In genomic region chr9:131671150-131671549, GRCh38 we compare ENCODE assay signal across 12 cellular contexts.
DNase-seq lines count a peak whose midpoint lies in the region; ATAC-seq, FAIRE-seq and TF ChIP-seq lines count a peak whose summit lies in the region.
"Had no signal": no experiment of that assay in that cellular context is flagged by ENCODE, and none has a peak within 500 bp of the region (broad histone marks: within the 10 kb centered on the region; RNA-seq: fewer than 3 reads in every experiment).

No MANE protein-coding gene starts in this region.

- H3K9ac ChIP-seq in OCI-LY1 (ENCODE audit: low read length) (peak overlapping the region; percentile 90; the same call in 1 of the 2 replicates), trophoblast cell (ENCODE audit: low read length) (no peak overlapping the region), colonic mucosa (ENCODE audit: low read depth in 2 of 2, low read length in 2 of 2) (no peak overlapping the region)

- no peak overlapping the region for H3K23ac ChIP-seq in trophoblast cell (ENCODE audit: low read length)

- no peaks in the 10 kb centered on the region for H3K9me2 ChIP-seq in OCI-LY1 (ENCODE audit: low read depth, low read length)

- H4K12ac ChIP-seq in trophoblast cell (ENCODE audit: low read depth, low read length), result no peak overlapping the region

- H2AFZ ChIP-seq in OCI-LY1 (ENCODE audit: low read length), result no peak overlapping the region
- H2AFZ ChIP-seq in trophoblast cell (ENCODE audit: insufficient read depth, low read length, poor library complexity), result no peak overlapping the region

- H3K79me1 ChIP-seq in trophoblast cell (ENCODE audit: low read length), result peaks cover 38% of the 10 kb centered on the region

- WGBS in trophoblast cell (ENCODE audit: extremely low coverage, insufficient coverage, insufficient read length), result no CpG with 5 or more reads among the region's 9 CpGs

- peaks cover 78% of the 10 kb centered on the region for H3K4me1 ChIP-seq in CD8-positive, alpha-beta T cell (ENCODE audit: insufficient read depth, low read length)
- H3K4me1 ChIP-seq in OCI-LY1 (ENCODE audit: insufficient read depth, low read length, severe bottlenecking) (peaks cover 80% of the 10 kb centered on the region), trophoblast cell (ENCODE audit: control insufficient read depth in 1 of 2, insufficient read depth in 2 of 2, low read length in 2 of 2) (peaks cover 66 to 81% of the 10 kb centered on the region in 2 experiments), colonic mucosa (peaks cover 9% of the 10 kb centered on the region)

- no peaks in the 10 kb centered on the region for H3K9me3 ChIP-seq in CD8-positive, alpha-beta T cell (ENCODE audit: low read length)
- H3K9me3 ChIP-seq in OCI-LY1 (ENCODE audit: low read length) (no peaks in the 10 kb centered on the region), trophoblast cell (ENCODE audit: insufficient read depth, low read depth, low read length) (no peaks in the 10 kb centered on the region), colonic mucosa (no peaks in the 10 kb centered on the region)

- intact Hi-C loops in CD8-positive, alpha-beta T cell (cut with DNase I, micrococcal nuclease), result no loop called here
- intact Hi-C loops in colonic mucosa (cut with DNase I), result no loop called here

- CTCF ChIA-PET in CD8-positive, alpha-beta T cell (lab: Charles Lee), result no interaction called here

- FAIRE-seq in GM19239 (lab: Jason Lieb, UNC), result no peak

- peaks cover 6% of the 10 kb centered on the region; the same call in 1 of the 2 replicates for H3F3A ChIP-seq in OCI-LY1 (ENCODE audit: insufficient read depth, low read length)

- H4K91ac ChIP-seq in trophoblast cell (ENCODE audit: low read depth, low read length), result no peak overlapping the region

- no peak overlapping the region for H2BK120ac ChIP-seq in trophoblast cell (ENCODE audit: insufficient read depth, low read length, poor library complexity)

- H3K79me2 ChIP-seq in OCI-LY1 (ENCODE audit: insufficient read depth, low read length) (peaks cover 95% of the 10 kb centered on the region), trophoblast cell (ENCODE audit: control insufficient read depth, insufficient read depth, low read length, poor library complexity) (peaks cover 24% of the 10 kb centered on the region)

- H3K36me3 Mint-ChIP-seq in CD8-positive, alpha-beta T cell, result no peaks in the 10 kb centered on the region
- peaks cover 31% of the 10 kb centered on the region for H3K36me3 Mint-ChIP-seq in effector memory CD8-positive, alpha-beta T cell (ENCODE audit: insufficient read depth)

- H3K4me3 Mint-ChIP-seq in CD8-positive, alpha-beta T cell, result peak overlapping the region; percentile 35
- peak overlapping the region; percentile 71 to 77 for H3K4me3 Mint-ChIP-seq in effector memory CD8-positive, alpha-beta T cell

- peak overlapping the region; percentile 88 for H3K4me2 ChIP-seq in OCI-LY1 (ENCODE audit: low read length)
- no peak overlapping the region for H3K4me2 ChIP-seq in trophoblast cell (ENCODE audit: low read length)

- no peak overlapping the region for H2BK12ac ChIP-seq in trophoblast cell (ENCODE audit: low read length)

- H3K27me3 Mint-ChIP-seq in CD8-positive, alpha-beta T cell (ENCODE audit: low read depth), result no peaks in the 10 kb centered on the region
- no peaks in the 10 kb centered on the region for H3K27me3 Mint-ChIP-seq in effector memory CD8-positive, alpha-beta T cell

- ATAC-seq in CD8-positive, alpha-beta T cell, result no peak
- no peak for ATAC-seq in effector memory CD8-positive, alpha-beta T cell (replicated peaks)
- ATAC-seq in HG03432 (IDR thresholded peaks at IDR 0.05; ENCODE audit: unreplicated experiment), result no peak

- no peaks in the 10 kb centered on the region for H3K27me3 ChIP-seq in CD8-positive, alpha-beta T cell (ENCODE audit: insufficient read depth, low read length)
- H3K27me3 ChIP-seq in OCI-LY1 (ENCODE audit: insufficient read depth, low read length) (no peaks in the 10 kb centered on the region), trophoblast cell (ENCODE audit: insufficient read depth, low read length) (no peaks in the 10 kb centered on the region), colonic mucosa (no peaks in the 10 kb centered on the region)

- H2BK5ac ChIP-seq in trophoblast cell (ENCODE audit: low read depth, low read length, poor library complexity), result no peak overlapping the region

- H3K27ac Mint-ChIP-seq in CD8-positive, alpha-beta T cell, result peak overlapping the region; percentile 99
- H3K27ac Mint-ChIP-seq in effector memory CD8-positive, alpha-beta T cell, result peak overlapping the region; percentile 99

- no peak for DNase-seq in CD8-positive, alpha-beta T cell
- DNase-seq in effector memory CD8-positive, alpha-beta T cell, result no peak
- DNase-seq in trophoblast cell, result no peak
- no peak for DNase-seq in colonic mucosa
- no peak for DNase-seq in AG08396 (ENCODE audit: low spot score)
- no peak for DNase-seq in GM19239 (ENCODE audit: insufficient read length, low spot score)
- DNase-seq: amygdala, DMS153, mammary epithelial cell, NCI-H82 had no signal

- H3K4ac ChIP-seq in trophoblast cell (ENCODE audit: low read depth, low read length), result peak overlapping the region; percentile 28

- H3K9me3 Mint-ChIP-seq in CD8-positive, alpha-beta T cell, result no peaks in the 10 kb centered on the region
- no peaks in the 10 kb centered on the region for H3K9me3 Mint-ChIP-seq in effector memory CD8-positive, alpha-beta T cell

- no peaks in the 10 kb centered on the region for H4K20me1 ChIP-seq in OCI-LY1 (ENCODE audit: insufficient read depth, low read length)

- peak overlapping the region; percentile 1 for H3K18ac ChIP-seq in trophoblast cell (ENCODE audit: low read length)

- H3K14ac ChIP-seq in trophoblast cell (ENCODE audit: low read length), result no peak overlapping the region

- POLR2A ChIA-PET in CD8-positive, alpha-beta T cell (lab: Charles Lee), result no interaction called here

- H2AK5ac ChIP-seq in trophoblast cell (ENCODE audit: low read length), result no peak overlapping the region

- H3K27ac ChIP-seq in CD8-positive, alpha-beta T cell (ENCODE audit: low read depth, low read length), result no peak overlapping the region
- H3K27ac ChIP-seq in OCI-LY1 (ENCODE audit: low read depth, low read length, poor library complexity, severe bottlenecking) (peak overlapping the region; percentile 98), trophoblast cell (ENCODE audit: low read depth, low read length) (peak overlapping the region; percentile 26), colonic mucosa (no peak overlapping the region)

- no peak overlapping the region for H3K4me3 ChIP-seq in CD8-positive, alpha-beta T cell (ENCODE audit: low read depth, low read length)
- H3K4me3 ChIP-seq in OCI-LY1 (ENCODE audit: low read depth, low read length, poor library complexity, severe bottlenecking) (peak overlapping the region; percentile 88), trophoblast cell (ENCODE audit: low read depth, low read length) (no peak overlapping the region), colonic mucosa (no peak overlapping the region)

- H3K36me3 ChIP-seq in CD8-positive, alpha-beta T cell (ENCODE audit: insufficient read depth, low read length), result no peaks in the 10 kb centered on the region
- H3K36me3 ChIP-seq in OCI-LY1 (ENCODE audit: insufficient read depth, low read length) (peaks cover 40% of the 10 kb centered on the region), trophoblast cell (ENCODE audit: control insufficient read depth in 1 of 2, insufficient read depth in 2 of 2, low read length in 2 of 2) (no peaks in the 10 kb centered on the region), colonic mucosa (no peaks in the 10 kb centered on the region)

- no peak overlapping the region for H4K8ac ChIP-seq in trophoblast cell (ENCODE audit: low read depth, low read length)

- TF ChIP-seq CTCF in CD8-positive, alpha-beta T cell (IDR thresholded peaks at IDR 0.05), result no peak
- TF ChIP-seq CTCF in OCI-LY1 (IDR thresholded peaks at IDR 0.05; ENCODE audit: low read length) (peak; percentile 14; the same call in 1 of the 2 replicates), colonic mucosa (IDR thresholded peaks at IDR 0.05) (no peak)

- H3K4me1 Mint-ChIP-seq in CD8-positive, alpha-beta T cell (ENCODE audit: low read depth), result peaks cover 84% of the 10 kb centered on the region
- peaks cover 79% of the 10 kb centered on the region in 2 donors for H3K4me1 Mint-ChIP-seq in effector memory CD8-positive, alpha-beta T cell (ENCODE audit: low read depth in 2 of 2)

Comparison
In these comparisons a context has a peak if more than half of its experiments do, and no peak if none do; other contexts are left out.
1. H3K27ac ChIP-seq: peak in OCI-LY1 (single experiment) and trophoblast cell (single experiment); none in CD8-positive, alpha-beta T cell (single experiment) and colonic mucosa (single experiment).